Comparison of ENCODE assay signal across 1 cellular context in genomic region chr5:154355141-154355611, GRCh38.
TF ChIP-seq lines count a peak whose summit lies in the region.

No MANE protein-coding gene starts in this region.

TF ChIP-seq in SK-N-SH, 30 proteins besides CTCF, POLR2A, EP300 and RAD21 (continued from another document):
- no peak for TF ChIP-seq USF2 (IDR thresholded peaks at IDR 0.05; ENCODE audit: borderline replicate concordance, low read depth, low read length)
- no peak for TF ChIP-seq TEAD4 (IDR thresholded peaks at IDR 0.05; ENCODE audit: borderline replicate concordance, insufficient read depth)
- TF ChIP-seq FOXJ3 (CRISPR knock-in tag; IDR thresholded peaks at IDR 0.05) = no peak
- no peak for TF ChIP-seq ZBTB33 (IDR thresholded peaks at IDR 0.05; ENCODE audit: borderline replicate concordance, low read depth)
- TF ChIP-seq CHD2 (IDR thresholded peaks at IDR 0.05; ENCODE audit: low read length, partially characterized antibody) = no peak
- no peak for TF ChIP-seq GABPA (IDR thresholded peaks at IDR 0.05; ENCODE audit: low read depth)
TF ChIP-seq in SK-N-SH: peak in this region for 0.
